1 cellular context compared by ENCODE assay signal in the genomic region with DNA sequence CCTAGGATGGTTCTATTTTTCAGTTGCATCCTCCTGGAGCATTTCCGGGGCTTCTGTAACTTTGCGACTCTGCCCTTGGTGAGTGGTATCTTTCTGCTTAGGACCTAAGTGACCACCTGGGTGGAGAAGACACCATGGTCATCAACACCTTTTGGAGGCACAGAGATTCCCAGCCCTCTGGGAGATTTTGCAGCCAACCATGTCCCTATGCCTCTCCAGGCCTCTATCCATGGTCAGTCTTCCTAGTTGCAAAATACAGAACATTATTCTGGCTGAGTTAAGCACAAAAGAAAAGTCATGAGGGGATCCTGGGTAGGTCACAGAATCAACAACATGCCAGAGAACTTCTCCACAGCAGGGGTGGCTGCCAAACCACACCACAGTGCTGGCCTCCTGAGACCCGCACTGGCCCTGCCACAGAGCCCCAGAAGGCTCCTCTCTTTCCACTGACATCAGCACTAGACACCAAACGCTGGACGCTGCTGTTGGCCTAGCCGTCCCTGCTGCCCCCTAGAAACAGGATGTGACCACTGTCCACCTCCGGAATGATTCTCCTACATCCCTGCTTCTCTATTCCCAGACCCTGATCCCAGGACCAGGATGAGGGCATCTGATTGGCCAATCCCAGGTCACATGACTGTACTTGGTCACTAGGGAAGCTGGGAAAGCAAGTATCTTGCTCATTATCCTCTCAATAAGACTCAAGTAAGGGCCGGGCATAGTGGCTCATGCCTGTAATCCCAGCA.
TF ChIP-seq lines count a peak whose summit lies in the region.

No MANE protein-coding gene starts in this region.

TF ChIP-seq in SK-N-SH treated with all-trans-retinoic acid at 6 μM for 48 hours, 23 proteins besides CTCF, POLR2A, EP300 and RAD21 (continued from another document):
- TF ChIP-seq PATZ1 (CRISPR knock-in tag; IDR thresholded peaks at IDR 0.05; ENCODE audit: borderline replicate concordance) = no peak
